In the genomic region with DNA sequence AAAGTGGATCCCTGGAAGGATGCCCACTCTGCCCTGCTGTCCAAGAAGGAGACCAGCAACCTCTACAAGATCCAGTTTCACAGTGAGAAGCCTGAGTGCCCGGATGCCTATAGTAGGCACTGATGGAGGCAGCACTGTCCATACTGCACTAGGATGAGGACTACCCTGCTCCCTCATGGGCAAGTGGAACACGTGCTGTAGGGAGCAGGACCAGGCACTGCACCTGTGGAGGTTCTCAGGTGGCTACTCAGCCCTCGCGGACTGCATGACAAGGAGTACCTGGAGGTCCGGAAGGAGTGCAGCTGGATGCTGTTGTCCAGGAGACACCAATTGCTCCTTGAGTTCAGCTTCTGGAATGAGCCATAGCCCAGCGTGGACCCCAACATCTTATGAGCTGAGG, we compare ENCODE assay signal across 40 cellular contexts.
"Had no signal": no experiment of that assay in that cellular context is flagged by ENCODE, and none has a peak within 500 bp of the region (broad histone marks: within the 10 kb centered on the region; RNA-seq: fewer than 3 reads in every experiment).

No MANE protein-coding gene starts in this region.

- H3K4me3 ChIP-seq: adrenal gland, ascending aorta, body of pancreas, breast epithelium, cardiac muscle cell had no signal

- H3K36me3 ChIP-seq: adrenal gland, ascending aorta, brain microvascular endothelial cell, breast epithelium, cardiac muscle cell had no signal

- H3K27ac Mint-ChIP-seq: activated naive CD4-positive, alpha-beta T cell treated with anti-CD3 and anti-CD28 coated beads for 36 hours; activated naive CD4-positive, alpha-beta T cell treated with anti-CD3 and anti-CD28 coated beads, Interleukin-2, amount 50 U/mL, for 24 hours; activated naive CD4-positive, alpha-beta T cell treated with anti-CD3 and anti-CD28 coated beads, Interleukin-2, amount 50 U/mL, for 72 hours; activated naive CD8-positive, alpha-beta T cell; activated naive CD8-positive, alpha-beta T cell treated with anti-CD3 and anti-CD28 coated beads for 36 hours; activated naive CD8-positive, alpha-beta T cell treated with anti-CD3 and anti-CD28 coated beads, Interleukin-2, amount 10 ng/mL, durations not matched to agents 7 days and 5 days; activated naive CD8-positive, alpha-beta T cell treated with anti-CD3 and anti-CD28 coated beads, Interleukin-2, amount 50 U/mL, for 24 hours; activated T-cell treated with anti-CD3 and anti-CD28 coated beads, Interleukin-2, amount 50 U/mL, for 24 hours; activated T-cell treated with anti-CD3 and anti-CD28 coated beads, Interleukin-2, amount 50 U/mL, for 72 hours; activated T-helper 1 cell treated with anti-CD3 and anti-CD28 coated beads, Interleukin-12 subunit alpha, Interleukin-12 subunit beta, Interleukin-2, Interleukin-4 antibody, amounts not matched to agents 30 ng/mL and 10 ng/mL and 1 ng/mL, durations not matched to agents 14 hours and 24 hours and 36 hours; activated T-helper 17 cell treated with anti-CD3 and anti-CD28 coated beads, Interleukin-2, amount 50 U/mL, for 72 hours; activated T-helper 2 cell treated with anti-CD3 and anti-CD28 coated beads, Interferon-gamma antibody, Interleukin-2, Interleukin-4, amounts not matched to agents 10 μg/mL and 5 μg/mL and 100 μg/mL, durations not matched to agents 14 hours and 24 hours and 36 hours; brain had no signal

- H3K9me3 ChIP-seq: adrenal gland, ascending aorta, body of pancreas, breast epithelium had no signal

- H3K4me1 ChIP-seq: adrenal gland, ascending aorta, body of pancreas, breast epithelium had no signal

- H3K4me3 Mint-ChIP-seq: activated naive CD4-positive, alpha-beta T cell treated with anti-CD3 and anti-CD28 coated beads for 36 hours; activated naive CD4-positive, alpha-beta T cell treated with anti-CD3 and anti-CD28 coated beads, Interleukin-2, amount 10 ng/mL, durations not matched to agents 7 days and 5 days; activated naive CD4-positive, alpha-beta T cell treated with anti-CD3 and anti-CD28 coated beads, Interleukin-2, amount 50 U/mL, for 24 hours; activated naive CD8-positive, alpha-beta T cell; activated naive CD8-positive, alpha-beta T cell treated with anti-CD3 and anti-CD28 coated beads for 36 hours; activated naive CD8-positive, alpha-beta T cell treated with anti-CD3 and anti-CD28 coated beads, Interleukin-2, amount 10 ng/mL, durations not matched to agents 7 days and 5 days; activated naive CD8-positive, alpha-beta T cell treated with anti-CD3 and anti-CD28 coated beads, Interleukin-2, amount 50 U/mL, for 24 hours; activated T-cell treated with anti-CD3 and anti-CD28 coated beads, Interleukin-2, amount 50 U/mL, for 24 hours; activated T-cell treated with anti-CD3 and anti-CD28 coated beads, Interleukin-2, amount 50 U/mL, for 4 hours; activated T-cell treated with anti-CD3 and anti-CD28 coated beads, Interleukin-2, amount 50 U/mL, for 72 hours; activated T-helper 1 cell treated with anti-CD3 and anti-CD28 coated beads, Interleukin-12 subunit alpha, Interleukin-12 subunit beta, Interleukin-2, Interleukin-4 antibody, amounts not matched to agents 30 ng/mL and 10 ng/mL and 1 ng/mL, durations not matched to agents 14 hours and 24 hours and 36 hours; activated T-helper 17 cell treated with anti-CD3 and anti-CD28 coated beads, Interleukin-2, amount 50 U/mL, for 72 hours; brain; central memory CD8-positive, alpha-beta T cell had no signal

- H3K9me3 Mint-ChIP-seq: activated naive CD4-positive, alpha-beta T cell treated with anti-CD3 and anti-CD28 coated beads for 36 hours; activated naive CD4-positive, alpha-beta T cell treated with anti-CD3 and anti-CD28 coated beads, Interleukin-2, amount 10 ng/mL, durations not matched to agents 7 days and 5 days; activated naive CD4-positive, alpha-beta T cell treated with anti-CD3 and anti-CD28 coated beads, Interleukin-2, amount 50 U/mL, for 72 hours; activated naive CD8-positive, alpha-beta T cell treated with anti-CD3 and anti-CD28 coated beads for 36 hours; activated naive CD8-positive, alpha-beta T cell treated with anti-CD3 and anti-CD28 coated beads, Interleukin-2, amount 10 ng/mL, durations not matched to agents 7 days and 5 days; activated T-cell treated with anti-CD3 and anti-CD28 coated beads, Interleukin-2, amount 50 U/mL, for 24 hours; activated T-cell treated with anti-CD3 and anti-CD28 coated beads, Interleukin-2, amount 50 U/mL, for 4 hours; activated T-cell treated with anti-CD3 and anti-CD28 coated beads, Interleukin-2, amount 50 U/mL, for 72 hours; activated T-helper 1 cell treated with anti-CD3 and anti-CD28 coated beads, Interleukin-12 subunit alpha, Interleukin-12 subunit beta, Interleukin-2, Interleukin-4 antibody, amounts not matched to agents 30 ng/mL and 10 ng/mL and 1 ng/mL, durations not matched to agents 14 hours and 24 hours and 36 hours; activated T-helper 17 cell treated with anti-CD3 and anti-CD28 coated beads, Interleukin-2, amount 50 U/mL, for 72 hours; activated T-helper 2 cell treated with anti-CD3 and anti-CD28 coated beads, Interferon-gamma antibody, Interleukin-2, Interleukin-4, amounts not matched to agents 10 μg/mL and 5 μg/mL and 100 μg/mL, durations not matched to agents 14 hours and 24 hours and 36 hours; central memory CD8-positive, alpha-beta T cell had no signal

- H3K27ac ChIP-seq: adrenal gland, ascending aorta, body of pancreas, brain microvascular endothelial cell, breast epithelium, cardiac muscle cell had no signal

- H3K36me3 Mint-ChIP-seq: activated naive CD4-positive, alpha-beta T cell treated with anti-CD3 and anti-CD28 coated beads, Interleukin-2, amount 10 ng/mL, durations not matched to agents 7 days and 5 days; activated naive CD4-positive, alpha-beta T cell treated with anti-CD3 and anti-CD28 coated beads, Interleukin-2, amount 50 U/mL, for 24 hours; activated naive CD4-positive, alpha-beta T cell treated with anti-CD3 and anti-CD28 coated beads, Interleukin-2, amount 50 U/mL, for 72 hours; activated naive CD8-positive, alpha-beta T cell; activated naive CD8-positive, alpha-beta T cell treated with anti-CD3 and anti-CD28 coated beads for 36 hours; activated naive CD8-positive, alpha-beta T cell treated with anti-CD3 and anti-CD28 coated beads, Interleukin-2, amount 10 ng/mL, durations not matched to agents 7 days and 5 days; brain had no signal

- FAIRE-seq: astrocyte had no signal

- H3K27me3 ChIP-seq: ascending aorta, body of pancreas, brain microvascular endothelial cell, cardiac muscle cell had no signal

- H3K4me1 Mint-ChIP-seq: activated naive CD4-positive, alpha-beta T cell treated with anti-CD3 and anti-CD28 coated beads, Interleukin-2, amount 10 ng/mL, durations not matched to agents 7 days and 5 days; activated naive CD4-positive, alpha-beta T cell treated with anti-CD3 and anti-CD28 coated beads, Interleukin-2, amount 50 U/mL, for 24 hours; activated naive CD8-positive, alpha-beta T cell treated with anti-CD3 and anti-CD28 coated beads for 36 hours; activated naive CD8-positive, alpha-beta T cell treated with anti-CD3 and anti-CD28 coated beads, Interleukin-2, amount 10 ng/mL, durations not matched to agents 7 days and 5 days; activated naive CD8-positive, alpha-beta T cell treated with anti-CD3 and anti-CD28 coated beads, Interleukin-2, amount 50 U/mL, for 24 hours; central memory CD8-positive, alpha-beta T cell had no signal

- DNase-seq: activated effector memory CD4-positive, alpha-beta T cell treated with anti-CD3 and anti-CD28 coated beads, Interleukin-2, amount 50 U/mL, for 16 hours; activated effector memory CD4-positive, alpha-beta T cell treated with Interleukin-2 at 50 U/mL for 16 hours; activated gamma-delta T cell; activated gamma-delta T cell treated with Interleukin-2 at 50 U/mL for 16 hours; activated naive CD4-positive, alpha-beta T cell; activated naive CD4-positive, alpha-beta T cell treated with anti-CD3 and anti-CD28 coated beads for 36 hours; activated naive CD4-positive, alpha-beta T cell treated with anti-CD3 and anti-CD28 coated beads, Interleukin-2, amount 10 ng/mL, durations not matched to agents 7 days and 5 days; activated naive CD4-positive, alpha-beta T cell treated with anti-CD3 and anti-CD28 coated beads, Interleukin-2, amount 50 U/mL, for 16 hours; activated naive CD4-positive, alpha-beta T cell treated with Interleukin-2 at 50 U/mL for 16 hours; activated naive CD8-positive, alpha-beta T cell treated with anti-CD3 and anti-CD28 coated beads for 36 hours; activated naive CD8-positive, alpha-beta T cell treated with anti-CD3 and anti-CD28 coated beads, Interleukin-2, amount 10 ng/mL, durations not matched to agents 7 days and 5 days; activated naive CD8-positive, alpha-beta T cell treated with anti-CD3 and anti-CD28 coated beads, Interleukin-2, amount 50 U/mL, for 24 hours; activated T-cell treated with anti-CD3 and anti-CD28 coated beads for 4 hours; activated T-cell treated with anti-CD3 and anti-CD28 coated beads, Interleukin-2, amount 50 U/mL, for 1 hour; activated T-cell treated with anti-CD3 and anti-CD28 coated beads, Interleukin-2, amount 50 U/mL, for 24 hours; activated T-cell treated with anti-CD3 and anti-CD28 coated beads, Interleukin-2, amount 50 U/mL, for 4 hours; activated T-cell treated with anti-CD3 and anti-CD28 coated beads, Interleukin-2, amount 50 U/mL, for 48 hours; activated T-cell treated with anti-CD3 and anti-CD28 coated beads, Interleukin-2, amount 50 U/mL, for 72 hours; adrenal gland; amniotic stem cell; amygdala; anterior cingulate cortex; aorta; body of pancreas; brain microvascular endothelial cell; caudate nucleus; central memory CD4-positive, alpha-beta T cell; cerebellar nuclear complex had no signal

- ATAC-seq: activated naive CD4-positive, alpha-beta T cell treated with anti-CD3 and anti-CD28 coated beads, Interleukin-2, amount 50 U/mL, for 72 hours; activated naive CD8-positive, alpha-beta T cell treated with anti-CD3 and anti-CD28 coated beads, Interleukin-2, amount 50 U/mL, for 24 hours; activated T-cell treated with anti-CD3 and anti-CD28 coated beads, Interleukin-2, amount 50 U/mL, for 4 hours; activated T-cell treated with anti-CD3 and anti-CD28 coated beads, Interleukin-2, amount 50 U/mL, for 72 hours; activated T-helper 17 cell treated with anti-CD3 and anti-CD28 coated beads, Interleukin-2, amount 50 U/mL, for 72 hours; body of pancreas had no signal
